Comparison of ENCODE assay signal across 8 cellular contexts in genomic region chr1:244047739-244048565, GRCh38. TPM values are rescaled to one million over a fixed set of nuclear protein-coding genes. Genes with fewer than 3 reads are reported as not detected.
A peak's percentile ranks its signal among the peaks of the same experiment; 100 is the strongest.
DNase-seq lines count a peak whose midpoint lies in the region; ATAC-seq and TF ChIP-seq lines count a peak whose summit lies in the region.

No MANE protein-coding gene starts in this region.

- H3K4me3 ChIP-seq in right cardiac atrium (ENCODE audit: low read length): peak overlapping the region; percentile 61
- H3K4me3 ChIP-seq in uterus: peak overlapping the region; percentile 79 to 84

- TF ChIP-seq POLR2A in uterus (IDR thresholded peaks at IDR 0.05): peak; percentile 90 to 94

- H3K36me3 ChIP-seq in uterus: no peaks in the 10 kb centered on the region

- peak in 2 of 4 experiments; percentile 16 to 23 for TF ChIP-seq CTCF in uterus (IDR thresholded peaks at IDR 0.05)

- H3K27ac ChIP-seq in right cardiac atrium (ENCODE audit: low read length) (peak overlapping the region; percentile 94), uterus (peak overlapping the region; percentile 91 to 96)

- H3K27me3 ChIP-seq in right cardiac atrium (ENCODE audit: control insufficient read depth, insufficient read depth) (no peaks in the 10 kb centered on the region), uterus (no peaks in the 10 kb centered on the region)

- no peaks in the 10 kb centered on the region for H3K9me3 ChIP-seq in right cardiac atrium (ENCODE audit: control insufficient read depth, low read length)
- H3K9me3 ChIP-seq in uterus: no peaks in the 10 kb centered on the region

- under 1% methylated on average over 81 of the region's 81 CpGs for WGBS in right cardiac atrium

- intact Hi-C loops in right cardiac atrium (cut with DNase I) (loop anchor here in 2 of 4 donors (5.0 to 10.0 kb wide), 2 partner anchors 196 to 283 kb away; partner anchors contain the start of gene AKT3 (in 1 of the 2)), uterus (cut with DNase I; ENCODE audit: low total_unique reads) (no loop called here)

- DNase-seq in NCI-H187 (lab: John Stamatoyannopoulos, UW) (peak; percentile 73 to 93), T-helper 2 cell (peak; percentile 91 to 100 (median 97)), anterior cingulate cortex (lab: John Stamatoyannopoulos, UW) (peak; percentile 75 to 100 (median 99)), right cardiac atrium (peak; percentile 99 to 100 (median 99)), pulmonary artery endothelial cell (ENCODE audit: low read depth, low spot score) (peak; percentile 98), uterus (peak; percentile 99)

- ATAC-seq in GM18502 (IDR thresholded peaks at IDR 0.05; ENCODE audit: poor library complexity, unreplicated experiment) (peak; percentile 76), HG02943 (IDR thresholded peaks at IDR 0.05; ENCODE audit: low read depth, unreplicated experiment) (peak; percentile 77), right cardiac atrium (peak; percentile 98 to 99)

- H3K4me1 ChIP-seq in right cardiac atrium (ENCODE audit: control insufficient read depth, insufficient read depth, low read length) (peaks cover 2% of the 10 kb centered on the region), uterus (peaks cover 4 to 5% of the 10 kb centered on the region in 2 donors)

RNA-seq across cellular contexts. Expression of gene ZBTB18, which starts 3.1 kb away (rescaled TPM):
- 10 to 100 TPM; 19.8 to 32.0 (median 27.4) TPM for total RNA-seq in right cardiac atrium
- 18.4 TPM for polyA plus RNA-seq in right cardiac atrium
- total RNA-seq in pulmonary artery endothelial cell: 34.8 and 36.4 TPM in 2 replicates
- total RNA-seq in uterus: 10 to 100 TPM in 3 of 4 donors, 1 to 10 TPM in 1; 5.3 to 16.7 (median 12.4) TPM

Comparison
In these comparisons a context has a peak if more than half of its experiments do, and no peak if none do; other contexts are left out.
1. Peak in every context shown above with its lines: DNase-seq, ATAC-seq, H3K4me3 ChIP-seq and H3K27ac ChIP-seq.